In genomic region chr10:28317735-28318134, GRCh38 we compare ENCODE assay signal across 25 cellular contexts.
"Had no signal": no experiment of that assay in that cellular context is flagged by ENCODE, and none has a peak within 500 bp of the region (broad histone marks: within the 10 kb centered on the region; RNA-seq: fewer than 3 reads in every experiment).

No MANE protein-coding gene starts in this region.

- H3K9me3 ChIP-seq: adrenal gland, ascending aorta, esophagus squamous epithelium, left lung, right atrium auricular region, tibial artery had no signal

- H3K27ac ChIP-seq: adrenal gland, ascending aorta, brain microvascular endothelial cell, coronary artery, esophagus squamous epithelium, left lung, neural progenitor cell, right atrium auricular region, tibial artery had no signal

- H2AFZ ChIP-seq: neural progenitor cell had no signal

- H3K4me2 ChIP-seq: neural progenitor cell had no signal

- H3K27me3 ChIP-seq: ascending aorta, brain microvascular endothelial cell, esophagus squamous epithelium, left lung, neural progenitor cell, right atrium auricular region, tibial artery had no signal

- H3K9ac ChIP-seq: neural progenitor cell had no signal

- H3K4me3 ChIP-seq: adrenal gland, ascending aorta, coronary artery, esophagus squamous epithelium, left lung, lung, neural progenitor cell, right atrium auricular region, tibial artery had no signal

- ATAC-seq: activated T-cell treated with anti-CD3 and anti-CD28 coated beads, Interleukin-2, amount 50 U/mL, for 4 hours; left lung; naive thymus-derived CD4-positive, alpha-beta T cell; WTC11 had no signal

- H3K27ac Mint-ChIP-seq: activated T-helper 2 cell treated with anti-CD3 and anti-CD28 coated beads, Interferon-gamma antibody, Interleukin-2, Interleukin-4, amounts not matched to agents 10 μg/mL and 5 μg/mL and 100 μg/mL, durations not matched to agents 14 hours and 24 hours and 36 hours; endodermal cell; neural progenitor cell; progenitor cell of endocrine pancreas; stimulated activated naive CD8-positive, alpha-beta T cell treated with anti-CD3 and anti-CD28 coated beads, Interleukin-15, Interleukin-2, amounts not matched to agents 100 ng/mL and 50 ng/mL, for 24 hours; WTC11 had no signal

- H3K4me1 ChIP-seq: adrenal gland, ascending aorta, esophagus squamous epithelium, left lung, neural progenitor cell, right atrium auricular region had no signal

- H3K9me3 Mint-ChIP-seq: activated T-cell treated with anti-CD3 and anti-CD28 coated beads, Interleukin-2, amount 50 U/mL, for 4 hours; activated T-helper 2 cell treated with anti-CD3 and anti-CD28 coated beads, Interferon-gamma antibody, Interleukin-2, Interleukin-4, amounts not matched to agents 10 μg/mL and 5 μg/mL and 100 μg/mL, durations not matched to agents 14 hours and 24 hours and 36 hours; endodermal cell; immature natural killer cell; naive thymus-derived CD4-positive, alpha-beta T cell; neural progenitor cell; stimulated activated naive CD8-positive, alpha-beta T cell treated with anti-CD3 and anti-CD28 coated beads, Interleukin-15, Interleukin-2, amounts not matched to agents 100 ng/mL and 50 ng/mL, for 24 hours had no signal

- H3K36me3 ChIP-seq: adrenal gland, ascending aorta, brain microvascular endothelial cell, esophagus squamous epithelium, left lung, neural progenitor cell, right atrium auricular region, tibial artery had no signal

- DNase-seq: activated CD8-positive, alpha-beta memory T cell treated with anti-CD3 and anti-CD28 coated beads, Interleukin-2, amount 50 U/mL, for 48 hours; activated naive CD4-positive, alpha-beta T cell; activated T-cell treated with anti-CD3 and anti-CD28 coated beads, Interleukin-2, amount 50 U/mL, for 4 hours; adrenal gland; brain microvascular endothelial cell; central memory CD4-positive, alpha-beta T cell; endodermal cell; esophagus squamous epithelium; immature natural killer cell; kidney glomerular epithelial cell; left lung; naive thymus-derived CD4-positive, alpha-beta T cell; stimulated activated CD4-positive, alpha-beta T cell treated with anti-CD3 and anti-CD28 coated beads, Interleukin-12 subunit alpha, Interleukin-12 subunit beta, amount 100 ng/mL, for 4 hours; T1000; tibial artery had no signal

- H3K4me3 Mint-ChIP-seq: activated naive CD8-positive, alpha-beta T cell; activated T-cell treated with anti-CD3 and anti-CD28 coated beads, Interleukin-2, amount 50 U/mL, for 4 hours; endodermal cell; immature natural killer cell; naive thymus-derived CD4-positive, alpha-beta T cell; neural progenitor cell; stimulated activated naive CD8-positive, alpha-beta T cell treated with anti-CD3 and anti-CD28 coated beads, Interleukin-15, Interleukin-2, amounts not matched to agents 100 ng/mL and 50 ng/mL, for 24 hours; WTC11 had no signal

- H3K27me3 Mint-ChIP-seq: activated naive CD8-positive, alpha-beta T cell; stimulated activated naive CD8-positive, alpha-beta T cell treated with anti-CD3 and anti-CD28 coated beads, Interleukin-15, Interleukin-2, amounts not matched to agents 100 ng/mL and 50 ng/mL, for 24 hours had no signal

- H3K4me1 Mint-ChIP-seq: endodermal cell, immature natural killer cell, WTC11 had no signal

- H3K36me3 Mint-ChIP-seq: neural progenitor cell, WTC11 had no signal
